Comparison of ENCODE assay signal across 26 cellular contexts in genomic region chr20:6071162-6071695, GRCh38. TPM values are rescaled to one million over a fixed set of nuclear protein-coding genes. Genes with fewer than 3 reads are reported as not detected.
"Had no signal": no experiment of that assay in that cellular context is flagged by ENCODE, and none has a peak within 500 bp of the region (broad histone marks: within the 10 kb centered on the region; RNA-seq: fewer than 3 reads in every experiment).

No MANE protein-coding gene starts in this region.

- H3K36me3 Mint-ChIP-seq: activated naive CD8-positive, alpha-beta T cell; natural killer cell; T-cell had no signal

- H3K27ac ChIP-seq: foreskin keratinocyte, prostate gland, right atrium auricular region, tibial artery, WERI-Rb-1 had no signal

- H3K36me3 ChIP-seq: prostate gland, right atrium auricular region, tibial artery, WERI-Rb-1 had no signal

- H3K27me3 Mint-ChIP-seq: activated naive CD8-positive, alpha-beta T cell had no signal

- H3K27ac Mint-ChIP-seq: activated naive CD8-positive, alpha-beta T cell; activated T-helper 2 cell treated with anti-CD3 and anti-CD28 coated beads, Interferon-gamma antibody, Interleukin-2, Interleukin-4, amounts not matched to agents 10 μg/mL and 5 μg/mL and 100 μg/mL, durations not matched to agents 14 hours and 24 hours and 36 hours; dendritic cell treated with granulocyte-macrophage colony-stimulating factor and Interleukin-4, amounts not matched to agents 40 ng/mL and 50 ng/mL, for 4 days; natural killer cell; T-cell; T-helper 2 cell treated with Interferon-gamma antibody and Interleukin-4, amounts not matched to agents 5 μg/mL and 100 μg/mL, for 36 hours had no signal

- H3K4me3 Mint-ChIP-seq: activated naive CD8-positive, alpha-beta T cell; activated T-cell treated with anti-CD3 and anti-CD28 coated beads, Interleukin-2, amount 50 U/mL, for 4 hours; dendritic cell treated with granulocyte-macrophage colony-stimulating factor and Interleukin-4, amounts not matched to agents 40 ng/mL and 50 ng/mL, for 4 days; natural killer cell; T-cell; T-helper 2 cell treated with Interferon-gamma antibody and Interleukin-4, amounts not matched to agents 5 μg/mL and 100 μg/mL, for 36 hours had no signal

- ATAC-seq: activated T-cell treated with anti-CD3 and anti-CD28 coated beads, Interleukin-2, amount 50 U/mL, for 4 hours; foreskin keratinocyte; left lobe of liver; natural killer cell; T-cell had no signal

- H3K4me3 ChIP-seq: prostate gland, right atrium auricular region, tibial artery had no signal

- DNase-seq: activated CD4-positive, alpha-beta T cell treated with anti-CD3 and anti-CD28 coated beads for 1 hour; activated CD8-positive, alpha-beta memory T cell treated with anti-CD3 and anti-CD28 coated beads, Interleukin-2, amount 50 U/mL, for 4 hours; activated naive CD4-positive, alpha-beta T cell; activated T-cell treated with anti-CD3 and anti-CD28 coated beads, Interleukin-2, amount 50 U/mL, for 4 hours; amniotic stem cell; effector CD4-positive, alpha-beta T cell; erythroblast; foreskin keratinocyte; mammary epithelial cell; midbrain; natural killer cell; stimulated activated CD4-positive, alpha-beta T cell treated with anti-CD3 and anti-CD28 coated beads, Interleukin-4, amount 100 ng/mL, for 24 hours; stimulated activated naive CD4-positive, alpha-beta T cell treated with Interleukin-2 at 50 U/mL for 16 hours; substantia nigra; T-cell; tibial artery; WERI-Rb-1 had no signal

- H3K4me1 ChIP-seq: foreskin keratinocyte, prostate gland, tibial artery had no signal

- H3K9me3 ChIP-seq: prostate gland, right atrium auricular region, tibial artery had no signal

- H3K9me3 Mint-ChIP-seq: activated T-cell treated with anti-CD3 and anti-CD28 coated beads, Interleukin-2, amount 50 U/mL, for 4 hours; activated T-helper 2 cell treated with anti-CD3 and anti-CD28 coated beads, Interferon-gamma antibody, Interleukin-2, Interleukin-4, amounts not matched to agents 10 μg/mL and 5 μg/mL and 100 μg/mL, durations not matched to agents 14 hours and 24 hours and 36 hours; dendritic cell treated with granulocyte-macrophage colony-stimulating factor and Interleukin-4, amounts not matched to agents 40 ng/mL and 50 ng/mL, for 4 days; natural killer cell; T-cell; T-helper 2 cell treated with Interferon-gamma antibody and Interleukin-4, amounts not matched to agents 5 μg/mL and 100 μg/mL, for 36 hours had no signal

- H3K27me3 ChIP-seq: foreskin keratinocyte, right atrium auricular region, tibial artery had no signal

RNA-seq across cellular contexts. Expression of gene LRRN4, which starts 17.4 kb away (rescaled TPM):
- total RNA-seq: activated T-helper 2 cell treated with anti-CD3 and anti-CD28 coated beads, Interferon-gamma antibody, Interleukin-2, Interleukin-4, amounts not matched to agents 10 μg/mL and 5 μg/mL and 100 μg/mL, durations not matched to agents 14 hours and 24 hours and 36 hours; chondrocyte; natural killer cell; osteocyte had no signal

RNA-seq across cellular contexts. Expression of gene FERMT1, which starts 51.6 kb away (rescaled TPM):
- total RNA-seq: natural killer cell had no signal
